Comparison of ENCODE assay signal across 1 cellular context in genomic region chr6:30515967-30516753, GRCh38.
TF ChIP-seq lines count a peak whose summit lies in the region.

No MANE protein-coding gene starts in this region.

TF ChIP-seq in HepG2, 621 proteins besides CTCF, POLR2A, EP300 and RAD21 (continued from another document and continues in another):
- TF ChIP-seq ATF5 (CRISPR knock-in tag; IDR thresholded peaks at IDR 0.05; ENCODE audit: low read depth) (no peak), ZNF552 (CRISPR knock-in tag; IDR thresholded peaks at IDR 0.05; ENCODE audit: borderline replicate concordance) (no peak), ARID4A (CRISPR knock-in tag; IDR thresholded peaks at IDR 0.05; ENCODE audit: borderline replicate concordance) (peak; percentile 83; the same call in 1 of the 2 replicates), CENPT (CRISPR knock-in tag; IDR thresholded peaks at IDR 0.05; ENCODE audit: low read depth) (no peak), ZBTB7A (CRISPR knock-in tag; IDR thresholded peaks at IDR 0.05) (peak; percentile 44; the same call in 1 of the 2 replicates), ATM (IDR thresholded peaks at IDR 0.05; ENCODE audit: borderline replicate concordance) (no peak), RXRA (CRISPR knock-in tag; IDR thresholded peaks at IDR 0.05) (peak; percentile 72), PHF20 (CRISPR knock-in tag; IDR thresholded peaks at IDR 0.05) (peak; percentile 70), THYN1 (CRISPR knock-in tag; IDR thresholded peaks at IDR 0.05; ENCODE audit: borderline replicate concordance, low read depth) (no peak), GATA4 (IDR thresholded peaks at IDR 0.05; ENCODE audit: borderline replicate concordance, low read depth) (peak; percentile 30; the same call in 1 of the 2 replicates), ZNF331 (CRISPR knock-in tag; IDR thresholded peaks at IDR 0.05) (peak; percentile 81), GATAD2A (CRISPR knock-in tag; IDR thresholded peaks at IDR 0.05) (peak; percentile 83), ZNF546 (CRISPR knock-in tag; conservative IDR thresholded peaks at IDR 0.05) (peak; percentile 63; the same call in 1 of the 2 replicates), PBX2 (CRISPR knock-in tag; IDR thresholded peaks at IDR 0.05) (no peak), ZNF484 (CRISPR knock-in tag; IDR thresholded peaks at IDR 0.05; ENCODE audit: borderline replicate concordance, low read depth) (no peak), ZNF574 (CRISPR knock-in tag; IDR thresholded peaks at IDR 0.05) (peak; percentile 73), GATAD1 (CRISPR knock-in tag; IDR thresholded peaks at IDR 0.05) (peak; percentile 49; the same call in 1 of the 2 replicates), RFX5 (IDR thresholded peaks at IDR 0.05; ENCODE audit: low read depth, low read length) (peak; percentile 48; the same call in 1 of the 2 replicates), ZNF333 (CRISPR knock-in tag; IDR thresholded peaks at IDR 0.05; ENCODE audit: borderline replicate concordance) (no peak), GMEB1 (CRISPR knock-in tag; IDR thresholded peaks at IDR 0.05; ENCODE audit: borderline replicate concordance) (peak; percentile 68; the same call in 1 of the 2 replicates), PAX8 (CRISPR knock-in tag; IDR thresholded peaks at IDR 0.05; ENCODE audit: borderline replicate concordance) (peak; percentile 56; the same call in 1 of the 2 replicates), MAZ (IDR thresholded peaks at IDR 0.05; ENCODE audit: borderline replicate concordance, low read depth, low read length) (0 out of 2 replicates have a peak, but pooled peaks have one; percentile 35), MAZ (CRISPR knock-in tag; IDR thresholded peaks at IDR 0.05; ENCODE audit: low read depth) (0 out of 2 replicates have a peak, but pooled peaks have one; percentile 28), FIP1L1 (IDR thresholded peaks at IDR 0.05; ENCODE audit: borderline replicate concordance, insufficient read depth, low read depth, low read length) (no peak), ZNF567 (CRISPR knock-in tag; IDR thresholded peaks at IDR 0.05; ENCODE audit: borderline replicate concordance) (peak; percentile 6; the same call in 1 of the 2 replicates), NFE2L1 (CRISPR knock-in tag; IDR thresholded peaks at IDR 0.05; ENCODE audit: borderline replicate concordance) (no peak), PCBP1 (IDR thresholded peaks at IDR 0.05; ENCODE audit: borderline replicate concordance, low read depth, low read length) (no peak), CHD2 (IDR thresholded peaks at IDR 0.05; ENCODE audit: low read depth, low read length) (no peak), EZH2 (conservative IDR thresholded peaks at IDR 0.05; ENCODE audit: low read depth, low read length) (no peak)
- TF ChIP-seq, protein P1, sequence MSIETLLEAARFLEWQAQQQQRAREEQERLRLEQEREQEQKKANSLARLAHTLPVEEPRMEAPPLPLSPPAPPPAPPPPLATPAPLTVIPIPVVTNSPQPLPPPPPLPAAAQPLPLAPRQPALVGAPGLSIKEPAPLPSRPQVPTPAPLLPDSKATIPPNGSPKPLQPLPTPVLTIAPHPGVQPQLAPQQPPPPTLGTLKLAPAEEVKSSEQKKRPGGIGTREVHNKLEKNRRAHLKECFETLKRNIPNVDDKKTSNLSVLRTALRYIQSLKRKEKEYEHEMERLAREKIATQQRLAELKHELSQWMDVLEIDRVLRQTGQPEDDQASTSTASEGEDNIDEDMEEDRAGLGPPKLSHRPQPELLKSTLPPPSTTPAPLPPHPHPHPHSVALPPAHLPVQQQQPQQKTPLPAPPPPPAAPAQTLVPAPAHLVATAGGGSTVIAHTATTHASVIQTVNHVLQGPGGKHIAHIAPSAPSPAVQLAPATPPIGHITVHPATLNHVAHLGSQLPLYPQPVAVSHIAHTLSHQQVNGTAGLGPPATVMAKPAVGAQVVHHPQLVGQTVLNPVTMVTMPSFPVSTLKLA (IDR thresholded peaks at IDR 0.05) = no peak
- TF ChIP-seq, protein P2, sequence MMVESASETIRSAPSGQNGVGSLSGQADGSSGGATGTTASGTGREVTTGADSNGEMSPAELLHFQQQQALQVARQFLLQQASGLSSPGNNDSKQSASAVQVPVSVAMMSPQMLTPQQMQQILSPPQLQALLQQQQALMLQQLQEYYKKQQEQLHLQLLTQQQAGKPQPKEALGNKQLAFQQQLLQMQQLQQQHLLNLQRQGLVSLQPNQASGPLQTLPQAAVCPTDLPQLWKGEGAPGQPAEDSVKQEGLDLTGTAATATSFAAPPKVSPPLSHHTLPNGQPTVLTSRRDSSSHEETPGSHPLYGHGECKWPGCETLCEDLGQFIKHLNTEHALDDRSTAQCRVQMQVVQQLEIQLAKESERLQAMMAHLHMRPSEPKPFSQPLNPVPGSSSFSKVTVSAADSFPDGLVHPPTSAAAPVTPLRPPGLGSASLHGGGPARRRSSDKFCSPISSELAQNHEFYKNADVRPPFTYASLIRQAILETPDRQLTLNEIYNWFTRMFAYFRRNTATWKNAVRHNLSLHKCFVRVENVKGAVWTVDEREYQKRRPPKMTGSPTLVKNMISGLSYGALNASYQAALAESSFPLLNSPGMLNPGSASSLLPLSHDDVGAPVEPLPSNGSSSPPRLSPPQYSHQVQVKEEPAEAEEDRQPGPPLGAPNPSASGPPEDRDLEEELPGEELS (CRISPR knock-in tag; IDR thresholded peaks at IDR 0.05) = peak; percentile 67
- TF ChIP-seq, protein P3, sequence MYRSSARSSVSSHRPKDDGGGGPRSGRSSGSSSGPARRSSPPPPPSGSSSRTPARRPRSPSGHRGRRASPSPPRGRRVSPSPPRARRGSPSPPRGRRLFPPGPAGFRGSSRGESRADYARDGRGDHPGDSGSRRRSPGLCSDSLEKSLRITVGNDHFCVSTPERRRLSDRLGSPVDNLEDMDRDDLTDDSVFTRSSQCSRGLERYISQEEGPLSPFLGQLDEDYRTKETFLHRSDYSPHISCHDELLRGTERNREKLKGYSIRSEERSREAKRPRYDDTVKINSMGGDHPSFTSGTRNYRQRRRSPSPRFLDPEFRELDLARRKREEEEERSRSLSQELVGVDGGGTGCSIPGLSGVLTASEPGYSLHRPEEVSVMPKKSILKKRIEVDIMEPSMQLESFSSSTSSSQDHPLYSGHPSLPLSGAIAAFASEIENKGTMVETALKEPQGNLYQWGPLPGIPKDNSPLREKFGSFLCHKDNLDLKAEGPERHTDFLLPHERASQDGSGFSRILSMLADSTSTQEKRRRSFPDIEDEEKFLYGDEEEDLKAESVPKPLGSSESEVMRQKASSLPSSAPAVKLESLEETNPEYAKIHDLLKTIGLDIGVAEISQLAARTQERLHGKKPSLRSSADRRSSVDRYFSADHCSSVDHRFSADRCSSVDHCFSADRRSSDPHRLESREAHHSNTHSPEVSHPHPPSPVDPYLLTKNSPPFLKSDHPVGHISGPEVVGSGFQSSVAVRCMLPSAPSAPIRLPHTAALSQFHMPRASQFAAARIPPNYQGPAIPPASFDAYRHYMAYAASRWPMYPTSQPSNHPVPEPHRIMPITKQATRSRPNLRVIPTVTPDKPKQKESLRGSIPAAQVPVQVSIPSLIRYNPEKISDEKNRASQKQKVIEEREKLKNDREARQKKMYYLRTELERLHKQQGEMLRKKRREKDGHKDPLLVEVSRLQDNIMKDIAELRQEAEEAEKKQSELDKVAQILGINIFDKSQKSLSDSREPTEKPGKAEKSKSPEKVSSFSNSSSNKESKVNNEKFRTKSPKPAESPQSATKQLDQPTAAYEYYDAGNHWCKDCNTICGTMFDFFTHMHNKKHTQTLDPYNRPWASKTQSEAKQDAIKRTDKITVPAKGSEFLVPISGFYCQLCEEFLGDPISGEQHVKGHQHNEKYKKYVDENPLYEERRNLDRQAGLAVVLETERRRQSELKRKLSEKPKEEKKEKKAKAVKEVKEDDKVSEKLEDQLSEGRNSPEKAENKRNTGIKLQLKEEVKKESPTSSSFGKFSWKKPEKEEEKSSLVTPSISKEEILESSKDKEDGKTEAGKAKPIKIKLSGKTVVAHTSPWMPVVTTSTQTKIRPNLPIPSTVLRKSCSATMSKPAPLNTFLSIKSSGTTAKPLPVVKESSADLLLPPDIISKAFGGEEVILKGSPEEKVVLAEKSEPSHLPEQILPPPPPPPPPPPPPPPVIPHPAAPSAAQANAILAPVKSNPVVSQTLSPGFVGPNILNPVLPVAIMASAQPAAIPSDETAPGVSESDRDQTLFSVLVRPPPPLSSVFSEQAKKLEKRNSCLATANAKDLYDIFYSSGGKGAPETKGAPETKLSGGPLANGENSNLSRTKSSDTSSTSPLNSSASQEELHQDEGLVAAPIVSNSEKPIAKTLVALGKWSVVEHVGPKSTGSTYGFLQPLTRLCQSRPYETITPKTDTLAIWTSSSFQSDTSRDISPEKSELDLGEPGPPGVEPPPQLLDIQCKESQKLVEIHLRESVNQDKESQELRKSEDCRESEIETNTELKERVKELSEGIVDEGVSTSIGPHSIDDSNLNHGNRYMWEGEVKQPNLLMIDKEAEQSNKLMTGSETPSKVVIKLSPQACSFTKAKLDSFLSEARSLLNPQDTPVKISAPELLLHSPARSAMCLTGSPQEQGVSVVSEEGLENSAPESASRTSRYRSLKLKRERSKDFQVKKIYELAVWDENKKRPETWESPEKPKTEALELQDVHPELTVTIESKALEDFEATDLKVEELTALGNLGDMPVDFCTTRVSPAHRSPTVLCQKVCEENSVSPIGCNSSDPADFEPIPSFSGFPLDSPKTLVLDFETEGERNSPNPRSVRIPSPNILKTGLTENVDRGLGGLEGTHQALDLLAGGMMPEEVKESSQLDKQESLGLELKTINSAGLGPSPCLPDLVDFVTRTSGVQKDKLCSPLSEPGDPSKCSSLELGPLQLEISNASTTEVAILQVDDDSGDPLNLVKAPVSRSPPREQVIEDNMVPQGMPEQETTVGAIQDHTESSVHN (CRISPR knock-in tag; IDR thresholded peaks at IDR 0.05) = no peak
